ENCODE assay signal across 10 cellular contexts in the genomic region with DNA sequence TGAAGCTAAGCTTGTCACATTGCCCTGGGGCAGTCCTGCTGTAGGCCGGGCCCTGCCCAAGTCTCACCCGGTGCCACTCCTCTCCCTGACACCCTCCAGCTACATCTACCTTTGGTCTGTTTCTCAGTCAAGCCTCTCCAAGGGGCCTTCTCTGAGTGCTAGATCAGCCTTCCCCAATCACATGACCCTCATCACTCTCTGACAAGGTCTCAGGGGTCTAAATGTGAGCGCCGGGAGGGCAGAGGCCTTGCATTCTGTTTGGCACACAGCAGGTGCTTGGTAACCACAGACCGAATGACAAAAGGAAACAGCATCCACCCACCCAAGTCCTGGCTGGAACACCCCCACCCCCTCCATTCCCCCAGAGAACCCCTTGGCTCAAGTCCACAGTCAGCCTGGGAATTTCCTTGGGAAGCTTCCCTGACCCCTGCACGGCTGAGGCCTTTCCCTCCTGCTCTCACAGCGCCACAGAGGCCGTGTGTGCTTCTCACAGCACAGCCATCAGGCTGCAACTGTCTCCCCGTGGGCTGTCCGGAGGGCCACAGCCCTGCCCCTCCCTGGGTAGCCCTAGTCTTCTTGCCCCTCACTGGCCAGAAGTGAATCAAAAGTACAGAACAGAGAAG. TPM values are rescaled to one million over a fixed set of nuclear protein-coding genes. Genes with fewer than 3 reads are reported as not detected.
A peak's percentile ranks its signal among the peaks of the same experiment; 100 is the strongest.
DNase-seq lines count a peak whose midpoint lies in the region; ATAC-seq and TF ChIP-seq lines count a peak whose summit lies in the region.
"Had no signal": no experiment of that assay in that cellular context is flagged by ENCODE, and none has a peak within 500 bp of the region (broad histone marks: within the 10 kb centered on the region; RNA-seq: fewer than 3 reads in every experiment).

No MANE protein-coding gene starts in this region.

- TF ChIP-seq CTCF in GM12865 (IDR thresholded peaks at IDR 0.05; ENCODE audit: insufficient read depth, low read depth, low read length, missing control alignments) (no peak), heart right ventricle (IDR thresholded peaks at IDR 0.05) (peak in 2 of 9 donors; percentile 5 to 8), foreskin fibroblast (IDR thresholded peaks at IDR 0.05; ENCODE audit: low read depth, low read length) (no peak)

- DNase-seq in GM12865 (ENCODE audit: low read depth) (peak; percentile 20), heart right ventricle (peak; percentile 54 to 68), sciatic nerve (ENCODE audit: low spot score) (no peak), foreskin fibroblast (no peak)
- no peak for DNase-seq in activated T-cell treated with anti-CD3 and anti-CD28 coated beads, Interleukin-2, amount 50 U/mL, for 72 hours
- no peak for DNase-seq in activated effector memory CD4-positive, alpha-beta T cell treated with anti-CD3 and anti-CD28 coated beads, Interleukin-2, amount 50 U/mL, for 16 hours
- DNase-seq: stimulated activated CD4-positive, alpha-beta T cell treated with anti-CD3 and anti-CD28 coated beads, Interleukin-4, amount 100 ng/mL, for 24 hours had no signal

- H3K9me3 Mint-ChIP-seq in activated T-cell treated with anti-CD3 and anti-CD28 coated beads, Interleukin-2, amount 50 U/mL, for 72 hours = no peaks in the 10 kb centered on the region

- H3K9me3 ChIP-seq in heart right ventricle = no peaks in the 10 kb centered on the region

- peaks cover 33 to 84% (median 62%) of the 10 kb centered on the region in 9 donors for H3K4me1 ChIP-seq in heart right ventricle

- H3K4me3 Mint-ChIP-seq in activated T-cell treated with anti-CD3 and anti-CD28 coated beads, Interleukin-2, amount 50 U/mL, for 72 hours = peak overlapping the region in 1 of 2 donors; percentile 33

- H3K4me3 ChIP-seq in GM12865 (ENCODE audit: low read depth, low read length) (no peak overlapping the region), heart right ventricle (no peak overlapping the region), foreskin fibroblast (ENCODE audit: low read depth in 1 of 2, low read length in 2 of 2) (no peak overlapping the region)
- H3K4me3 ChIP-seq: K562 had no signal

- intact Hi-C loops in heart right ventricle (cut with DNase I) (loop anchor here in 7 of 10 donors (10.0 kb wide), 4 partner anchors 70 to 400 kb away; a partner anchor contains a TSS), sciatic nerve (cut with DNase I) (loop anchor here (5.0 kb wide), 1 partner anchor 233 kb away; no protein-coding TSS in a partner anchor)

- ATAC-seq in activated T-cell treated with anti-CD3 and anti-CD28 coated beads, Interleukin-2, amount 50 U/mL, for 72 hours (replicated peaks in 1 of 2) = peak; percentile 18 to 27
- ATAC-seq in heart right ventricle = peak; percentile 20 to 64 (median 48)
- ATAC-seq in sciatic nerve = peak; percentile 38
- ATAC-seq in HG03442 (IDR thresholded peaks at IDR 0.05; ENCODE audit: unreplicated experiment) = no peak
- ATAC-seq in HG02763 (IDR thresholded peaks at IDR 0.05; ENCODE audit: unreplicated experiment) = no peak

- WGBS in heart right ventricle, 2 donors = 28 to 43% methylated on average over 10 of the region's 10 CpGs

- H3K27ac ChIP-seq in heart right ventricle = peak overlapping the region; percentile 30 to 84 (median 76)

- peaks cover 0 to 83% (median 46%) of the 10 kb centered on the region in 9 donors for H3K36me3 ChIP-seq in heart right ventricle

- H3K36me3 Mint-ChIP-seq in activated T-cell treated with anti-CD3 and anti-CD28 coated beads, Interleukin-2, amount 50 U/mL, for 72 hours (ENCODE audit: insufficient read depth in 2 of 2) = peaks cover 1 to 11% of the 10 kb centered on the region in 2 donors

- no peak overlapping the region for H3K27ac Mint-ChIP-seq in activated T-cell treated with anti-CD3 and anti-CD28 coated beads, Interleukin-2, amount 50 U/mL, for 72 hours

- H3K27me3 ChIP-seq in heart right ventricle = no peaks in the 10 kb centered on the region

- peaks cover 53% of the 10 kb centered on the region for H3K4me1 Mint-ChIP-seq in activated T-cell treated with anti-CD3 and anti-CD28 coated beads, Interleukin-2, amount 50 U/mL, for 72 hours (ENCODE audit: low read depth)

- no peaks in the 10 kb centered on the region for H3K27me3 Mint-ChIP-seq in activated T-cell treated with anti-CD3 and anti-CD28 coated beads, Interleukin-2, amount 50 U/mL, for 72 hours (ENCODE audit: low read depth)

RNA-seq across cellular contexts. Expression of a gene that starts 32.9 kb away (rescaled TPM):
- 10 to 100 TPM; 10.3 to 13.6 TPM for total RNA-seq in activated T-cell treated with anti-CD3 and anti-CD28 coated beads, Interleukin-2, amount 50 U/mL, for 72 hours
- total RNA-seq in heart right ventricle (100 to 1,000 TPM; 155 to 342 (median 231) TPM), sciatic nerve (38.2 TPM)
- polyA plus RNA-seq in heart right ventricle = 100 to 1,000 TPM; 180 to 196 TPM

RNA-seq across cellular contexts. Expression of a gene that starts 36.2 kb away (rescaled TPM):
- total RNA-seq in activated T-cell treated with anti-CD3 and anti-CD28 coated beads, Interleukin-2, amount 50 U/mL, for 72 hours = 10 to 100 TPM; 26.7 to 43.4 TPM
- 10 to 100 TPM in 1 of 10 donors, 1 to 10 TPM in 9; 1.6 to 18.3 (median 3.8) TPM for total RNA-seq in heart right ventricle
- polyA plus RNA-seq in heart right ventricle = 10 to 100 TPM; 12.9 to 18.3 TPM
- 7.7 TPM for total RNA-seq in sciatic nerve

Comparison
In these comparisons a context has a peak if more than half of its experiments do, and no peak if none do; other contexts are left out.
1. DNase-seq: peak in GM12865 (single experiment) and heart right ventricle (2 of 2); none in activated T-cell treated with anti-CD3 and anti-CD28 coated beads, Interleukin-2, amount 50 U/mL, for 72 hours (0 of 2), sciatic nerve (single experiment), foreskin fibroblast (0 of 2) and activated effector memory CD4-positive, alpha-beta T cell treated with anti-CD3 and anti-CD28 coated beads, Interleukin-2, amount 50 U/mL, for 16 hours (single experiment).
2. ATAC-seq: peak in activated T-cell treated with anti-CD3 and anti-CD28 coated beads, Interleukin-2, amount 50 U/mL, for 72 hours (2 of 2), heart right ventricle (8 of 8) and sciatic nerve (single experiment); none in HG03442 (single experiment) and HG02763 (single experiment).